ENCODE assay signal across 1 cellular context in genomic region chr1:100323428-100324106, GRCh38.
TF ChIP-seq lines count a peak whose summit lies in the region.

No MANE protein-coding gene starts in this region.

TF ChIP-seq in K562, 482 proteins besides CTCF, POLR2A, EP300 and RAD21:
- TF ChIP-seq ZBTB17 (CRISPR knock-in tag; IDR thresholded peaks at IDR 0.05) (0 out of 2 replicates have a peak, but pooled peaks have one; percentile 34), NR4A1 (CRISPR knock-in tag; IDR thresholded peaks at IDR 0.05) (no peak), NR4A1 (tag; IDR thresholded peaks at IDR 0.05) (peak; percentile 51; the same call in 1 of the 2 replicates), ZNF121 (CRISPR knock-in tag; conservative IDR thresholded peaks at IDR 0.05) (peak; percentile 71), ZNF764 (CRISPR knock-in tag; IDR thresholded peaks at IDR 0.05; ENCODE audit: low read depth) (no peak), TAL1 (IDR thresholded peaks at IDR 0.05) (no peak), RBM25 (IDR thresholded peaks at IDR 0.05; ENCODE audit: low read depth, low read length, severe bottlenecking) (peak; percentile 45), DMBX1 (CRISPR knock-in tag; IDR thresholded peaks at IDR 0.05; ENCODE audit: borderline replicate concordance) (0 out of 2 replicates have a peak, but pooled peaks have one; percentile 17), SMAD3 (CRISPR knock-in tag; conservative IDR thresholded peaks at IDR 0.05) (no peak)
